8 cellular contexts compared by ENCODE assay signal in genomic region chr1:201282931-201283829, GRCh38. TPM values are rescaled to one million over a fixed set of nuclear protein-coding genes. Genes with fewer than 3 reads are reported as not detected.
A peak's percentile ranks its signal among the peaks of the same experiment; 100 is the strongest.
DNase-seq lines count a peak whose midpoint lies in the region; ATAC-seq, FAIRE-seq and TF ChIP-seq lines count a peak whose summit lies in the region.

PKP1 (plus strand) TSS chr1:201283506; CDS start chr1:201283703, 197 bp downstream.

- no peak for TF ChIP-seq EP300 in transverse colon (IDR thresholded peaks at IDR 0.05; ENCODE audit: low read depth)

- no peak for FAIRE-seq in bronchial epithelial cell (lab: Jason Lieb, UNC)

- H3K36me3 ChIP-seq in bronchial epithelial cell (ENCODE audit: control insufficient read depth, insufficient read depth, low read length) (peaks cover 10% of the 10 kb centered on the region), lung (ENCODE audit: control insufficient read depth in 2 of 2, insufficient read depth in 2 of 2, low read length in 2 of 2) (no peaks in the 10 kb centered on the region), transverse colon (no peaks in the 10 kb centered on the region)

- no peak within 1 kb of the TSS for H3K27ac Mint-ChIP-seq in activated T-helper 1 cell treated with anti-CD3 and anti-CD28 coated beads, Interleukin-12 subunit alpha, Interleukin-12 subunit beta, Interleukin-2, Interleukin-4 antibody, amounts not matched to agents 30 ng/mL and 10 ng/mL and 1 ng/mL, durations not matched to agents 14 hours and 24 hours and 36 hours

- H3K4me3 ChIP-seq in bronchial epithelial cell (ENCODE audit: low read depth, low read length) (peak within 1 kb of the TSS; percentile 70), lung (peak within 1 kb of the TSS; percentile 25), transverse colon (peak within 1 kb of the TSS in 2 of 4 donors; percentile 9 to 23)

- no peaks in the 10 kb centered on the region for H3K9me3 Mint-ChIP-seq in activated T-helper 1 cell treated with anti-CD3 and anti-CD28 coated beads, Interleukin-12 subunit alpha, Interleukin-12 subunit beta, Interleukin-2, Interleukin-4 antibody, amounts not matched to agents 30 ng/mL and 10 ng/mL and 1 ng/mL, durations not matched to agents 14 hours and 24 hours and 36 hours

- in situ Hi-C loops in transverse colon (cut with MboI; ENCODE audit: low pct_ligation_motif_present in 1 of 4, low pct_unique_long_range_greater_than_20kb in 1 of 4, low sequenced_read_pairs in 3 of 4): no loop called here

- H3K27me3 Mint-ChIP-seq in activated T-helper 1 cell treated with anti-CD3 and anti-CD28 coated beads, Interleukin-12 subunit alpha, Interleukin-12 subunit beta, Interleukin-2, Interleukin-4 antibody, amounts not matched to agents 30 ng/mL and 10 ng/mL and 1 ng/mL, durations not matched to agents 14 hours and 24 hours and 36 hours (ENCODE audit: insufficient read depth): peaks cover 41% of the 10 kb centered on the region

- no peak within 1 kb of the TSS for H3K4me3 Mint-ChIP-seq in activated T-helper 1 cell treated with anti-CD3 and anti-CD28 coated beads, Interleukin-12 subunit alpha, Interleukin-12 subunit beta, Interleukin-2, Interleukin-4 antibody, amounts not matched to agents 30 ng/mL and 10 ng/mL and 1 ng/mL, durations not matched to agents 14 hours and 24 hours and 36 hours

- peak; percentile 17 for TF ChIP-seq CTCF in bronchial epithelial cell (IDR thresholded peaks at IDR 0.05; ENCODE audit: insufficient read depth, low read length, severe bottlenecking)
- no peak for TF ChIP-seq CTCF in lung (IDR thresholded peaks at IDR 0.05; ENCODE audit: control extremely low read depth, extremely low read depth)
- TF ChIP-seq CTCF in transverse colon (IDR thresholded peaks at IDR 0.05): no peak

- ATAC-seq in lung (ENCODE audit: insufficient read depth, low FRiP score): peak; percentile 30
- no peak for ATAC-seq in GM21576 (IDR thresholded peaks at IDR 0.05; ENCODE audit: unreplicated experiment)

- H3K27me3 ChIP-seq in bronchial epithelial cell (ENCODE audit: control insufficient read depth, insufficient read depth, low read length): no peaks in the 10 kb centered on the region
- peaks cover 3% of the 10 kb centered on the region for H3K27me3 ChIP-seq in lung (ENCODE audit: control insufficient read depth, insufficient read depth)
- peaks cover 53% of the 10 kb centered on the region for H3K27me3 ChIP-seq in transverse colon

- no peak for TF ChIP-seq POLR2A in transverse colon (IDR thresholded peaks at IDR 0.05)

- H3K9me3 ChIP-seq in lung (ENCODE audit: control insufficient read depth in 2 of 2, insufficient read depth in 1 of 2, low read length in 1 of 2) (peaks cover 0 to 3% of the 10 kb centered on the region in 2 donors), transverse colon (no peaks in the 10 kb centered on the region)

- H3K4me1 Mint-ChIP-seq in activated T-helper 1 cell treated with anti-CD3 and anti-CD28 coated beads, Interleukin-12 subunit alpha, Interleukin-12 subunit beta, Interleukin-2, Interleukin-4 antibody, amounts not matched to agents 30 ng/mL and 10 ng/mL and 1 ng/mL, durations not matched to agents 14 hours and 24 hours and 36 hours (ENCODE audit: low read depth): peaks cover 3% of the 10 kb centered on the region

- WGBS in lung, 2 donors: 5 to 6% methylated on average over 49 to 55 of the region's 55 CpGs
- WGBS in transverse colon (ENCODE audit: low coverage in 1 of 2), 2 donors: 4 to 10% methylated on average over 4 to 25 of the region's 55 CpGs

- H3K36me3 Mint-ChIP-seq in activated T-helper 1 cell treated with anti-CD3 and anti-CD28 coated beads, Interleukin-12 subunit alpha, Interleukin-12 subunit beta, Interleukin-2, Interleukin-4 antibody, amounts not matched to agents 30 ng/mL and 10 ng/mL and 1 ng/mL, durations not matched to agents 14 hours and 24 hours and 36 hours (ENCODE audit: low read depth): no peaks in the 10 kb centered on the region

- peak; percentile 11 for DNase-seq in activated naive CD4-positive, alpha-beta T cell treated with Interleukin-2 at 50 U/mL for 16 hours
- DNase-seq in activated naive CD4-positive, alpha-beta T cell (lab: John Stamatoyannopoulos, UW): no peak
- DNase-seq in bronchial epithelial cell (ENCODE audit: low read depth) (peak; percentile 78), lung (ENCODE audit: low spot score) (no peak), transverse colon (peak; percentile 51), HCEC 1CT (no peak)
- no peak for DNase-seq in activated T-helper 1 cell treated with anti-CD3 and anti-CD28 coated beads, Interleukin-12 subunit alpha, Interleukin-12 subunit beta, Interleukin-2, Interleukin-4 antibody, amounts not matched to agents 30 ng/mL and 10 ng/mL and 1 ng/mL, durations not matched to agents 14 hours and 24 hours and 36 hours (ENCODE audit: low spot score)

- H3K4me1 ChIP-seq in lung (ENCODE audit: control insufficient read depth in 2 of 2, insufficient read depth in 2 of 2, low read length in 2 of 2) (peaks cover 0 to 6% of the 10 kb centered on the region in 2 donors), transverse colon (peaks cover 7 to 12% (median 8%) of the 10 kb centered on the region in 4 donors)

- intact Hi-C loops in transverse colon (cut with DNase I; ENCODE audit: low total_unique reads): no loop called here
- intact Hi-C loops in activated T-helper 1 cell treated with anti-CD3 and anti-CD28 coated beads, Interleukin-12 subunit alpha, Interleukin-12 subunit beta, Interleukin-2, Interleukin-4 antibody, amounts not matched to agents 30 ng/mL and 10 ng/mL and 1 ng/mL, durations not matched to agents 14 hours and 24 hours and 36 hours (cut with micrococcal nuclease): no loop called here

- H3K27ac ChIP-seq in lung (ENCODE audit: low read depth in 1 of 2, low read length in 1 of 2): no peak within 1 kb of the TSS
- no peak within 1 kb of the TSS for H3K27ac ChIP-seq in transverse colon

RNA-seq across cellular contexts. Expression of gene PKP1, which starts in this region (rescaled TPM):
- total RNA-seq in bronchial epithelial cell: 117 and 337 TPM in 2 replicates
- total RNA-seq in lung: 10 to 100 TPM in 1 of 2 donors, under 1 TPM in 1; 0.88 to 14.2 TPM
- 1 to 10 TPM; 1.9 to 4.3 TPM for polyA plus RNA-seq in lung
- total RNA-seq in transverse colon: under 1 TPM in 2 of 4 donors, not detected in 2; 0.14 to 0.32 TPM
- not detected in 2 replicates for total RNA-seq in activated T-helper 1 cell treated with anti-CD3 and anti-CD28 coated beads, Interleukin-12 subunit alpha, Interleukin-12 subunit beta, Interleukin-2, Interleukin-4 antibody, amounts not matched to agents 30 ng/mL and 10 ng/mL and 1 ng/mL, durations not matched to agents 14 hours and 24 hours and 36 hours

Comparison
In these comparisons a context has a peak if more than half of its experiments do, and no peak if none do; other contexts are left out.
1. DNase-seq: peak in activated naive CD4-positive, alpha-beta T cell treated with Interleukin-2 at 50 U/mL for 16 hours (single experiment) and bronchial epithelial cell (single experiment); none in activated naive CD4-positive, alpha-beta T cell (0 of 4), lung (single experiment), HCEC 1CT (single experiment) and activated T-helper 1 cell treated with anti-CD3 and anti-CD28 coated beads, Interleukin-12 subunit alpha, Interleukin-12 subunit beta, Interleukin-2, Interleukin-4 antibody, amounts not matched to agents 30 ng/mL and 10 ng/mL and 1 ng/mL, durations not matched to agents 14 hours and 24 hours and 36 hours (single experiment).
2. Peak in DNase-seq in transverse colon; RNA of the gene not detected or under 1 TPM.